ENCODE assay signal across 8 cellular contexts in genomic region chr1:153727463-153728304, GRCh38. TPM values are rescaled to one million over a fixed set of nuclear protein-coding genes. Genes with fewer than 3 reads are reported as not detected.
DNase-seq lines count a peak whose midpoint lies in the region; ATAC-seq and TF ChIP-seq lines count a peak whose summit lies in the region.

A gene with protein sequence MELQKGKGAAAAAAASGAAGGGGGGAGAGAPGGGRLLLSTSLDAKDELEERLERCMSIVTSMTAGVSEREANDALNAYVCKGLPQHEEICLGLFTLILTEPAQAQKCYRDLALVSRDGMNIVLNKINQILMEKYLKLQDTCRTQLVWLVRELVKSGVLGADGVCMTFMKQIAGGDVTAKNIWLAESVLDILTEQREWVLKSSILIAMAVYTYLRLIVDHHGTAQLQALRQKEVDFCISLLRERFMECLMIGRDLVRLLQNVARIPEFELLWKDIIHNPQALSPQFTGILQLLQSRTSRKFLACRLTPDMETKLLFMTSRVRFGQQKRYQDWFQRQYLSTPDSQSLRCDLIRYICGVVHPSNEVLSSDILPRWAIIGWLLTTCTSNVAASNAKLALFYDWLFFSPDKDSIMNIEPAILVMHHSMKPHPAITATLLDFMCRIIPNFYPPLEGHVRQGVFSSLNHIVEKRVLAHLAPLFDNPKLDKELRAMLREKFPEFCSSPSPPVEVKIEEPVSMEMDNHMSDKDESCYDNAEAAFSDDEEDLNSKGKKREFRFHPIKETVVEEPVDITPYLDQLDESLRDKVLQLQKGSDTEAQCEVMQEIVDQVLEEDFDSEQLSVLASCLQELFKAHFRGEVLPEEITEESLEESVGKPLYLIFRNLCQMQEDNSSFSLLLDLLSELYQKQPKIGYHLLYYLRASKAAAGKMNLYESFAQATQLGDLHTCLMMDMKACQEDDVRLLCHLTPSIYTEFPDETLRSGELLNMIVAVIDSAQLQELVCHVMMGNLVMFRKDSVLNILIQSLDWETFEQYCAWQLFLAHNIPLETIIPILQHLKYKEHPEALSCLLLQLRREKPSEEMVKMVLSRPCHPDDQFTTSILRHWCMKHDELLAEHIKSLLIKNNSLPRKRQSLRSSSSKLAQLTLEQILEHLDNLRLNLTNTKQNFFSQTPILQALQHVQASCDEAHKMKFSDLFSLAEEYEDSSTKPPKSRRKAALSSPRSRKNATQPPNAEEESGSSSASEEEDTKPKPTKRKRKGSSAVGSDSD (plus strand): TSS chr1:153728050. CDS start chr1:153728635, 585 bp downstream.

- TF ChIP-seq POLR2A in NB4 (IDR thresholded peaks at IDR 0.05; ENCODE audit: extremely low read depth, insufficient read length) (peak; percentile 91), gastroesophageal sphincter (IDR thresholded peaks at IDR 0.05) (peak; percentile 36 to 55)

- peak; percentile 99 for ATAC-seq in gastroesophageal sphincter

- 0% methylated on average over 5 to 15 of the region's 49 CpGs for WGBS in gastroesophageal sphincter (ENCODE audit: low coverage in 1 of 2), 2 donors

- H3K4me3 Mint-ChIP-seq in HFFc6: peak within 1 kb of the TSS; percentile 93
- peak within 1 kb of the TSS; percentile 84 for H3K4me3 Mint-ChIP-seq in activated naive CD4-positive, alpha-beta T cell treated with anti-CD3 and anti-CD28 coated beads, Interleukin-2, amount 10 ng/mL, durations not matched to agents 7 days and 5 days

- H3K9me3 ChIP-seq in SK-N-MC (ENCODE audit: low read depth, low read length) (no peaks in the 10 kb centered on the region), gastroesophageal sphincter (no peaks in the 10 kb centered on the region), neutrophil (no peaks in the 10 kb centered on the region)

- H3K27ac Mint-ChIP-seq in HFFc6: peak within 1 kb of the TSS; percentile 93
- peak within 1 kb of the TSS; percentile 93 for H3K27ac Mint-ChIP-seq in activated naive CD4-positive, alpha-beta T cell treated with anti-CD3 and anti-CD28 coated beads, Interleukin-2, amount 10 ng/mL, durations not matched to agents 7 days and 5 days

- TF ChIP-seq EP300 in gastroesophageal sphincter (IDR thresholded peaks at IDR 0.05): no peak

- CTCF ChIA-PET in activated naive CD4-positive, alpha-beta T cell treated with anti-CD3 and anti-CD28 coated beads, Interleukin-2, amount 10 ng/mL, durations not matched to agents 7 days and 5 days (lab: Charles Lee): interaction anchor here (2.1 kb wide), 1 partner anchor 51 kb away, joined by 10 read pairs; no protein-coding TSS in a partner anchor

- H3K4me3 ChIP-seq in NB4 (ENCODE audit: low read depth, low read length) (peak within 1 kb of the TSS; percentile 75), SK-N-MC (peak within 1 kb of the TSS; percentile 98), gastroesophageal sphincter (peak within 1 kb of the TSS; percentile 84 to 92), neutrophil (ENCODE audit: low read depth in 1 of 2, low read length in 1 of 2) (peak within 1 kb of the TSS; percentile 90 to 98)

- peaks cover 3% of the 10 kb centered on the region for H3K27me3 Mint-ChIP-seq in HFFc6 (ENCODE audit: insufficient read depth)
- peaks cover 4% of the 10 kb centered on the region for H3K27me3 Mint-ChIP-seq in activated naive CD4-positive, alpha-beta T cell treated with anti-CD3 and anti-CD28 coated beads, Interleukin-2, amount 10 ng/mL, durations not matched to agents 7 days and 5 days

- peaks cover 16% of the 10 kb centered on the region for H3K36me3 Mint-ChIP-seq in HFFc6 (ENCODE audit: low read depth)
- H3K36me3 Mint-ChIP-seq in activated naive CD4-positive, alpha-beta T cell treated with anti-CD3 and anti-CD28 coated beads, Interleukin-2, amount 10 ng/mL, durations not matched to agents 7 days and 5 days: peaks cover 21% of the 10 kb centered on the region

- peaks cover 0 to 37% (median 8%) of the 10 kb centered on the region in 3 donors for H3K4me1 ChIP-seq in gastroesophageal sphincter
- H3K4me1 ChIP-seq in neutrophil (ENCODE audit: control insufficient read depth in 1 of 2, insufficient read depth in 1 of 2, low read depth in 1 of 2, low read length in 1 of 2): peaks cover 27 to 28% of the 10 kb centered on the region in 2 experiments

- peak within 1 kb of the TSS; percentile 98 for H3K9ac ChIP-seq in SK-N-MC (ENCODE audit: insufficient read length)

- H3K4me1 Mint-ChIP-seq in HFFc6 (ENCODE audit: low read depth): peaks cover 27% of the 10 kb centered on the region
- H3K4me1 Mint-ChIP-seq in activated naive CD4-positive, alpha-beta T cell treated with anti-CD3 and anti-CD28 coated beads, Interleukin-2, amount 10 ng/mL, durations not matched to agents 7 days and 5 days: peaks cover 37% of the 10 kb centered on the region

- H3K36me3 ChIP-seq in SK-N-MC (ENCODE audit: insufficient read depth, low read length) (no peaks in the 10 kb centered on the region; the same call in 1 of the 2 replicates), gastroesophageal sphincter (no peaks in the 10 kb centered on the region), neutrophil (no peaks in the 10 kb centered on the region)

- H3K9me3 Mint-ChIP-seq in HFFc6: no peaks in the 10 kb centered on the region
- H3K9me3 Mint-ChIP-seq in activated naive CD4-positive, alpha-beta T cell treated with anti-CD3 and anti-CD28 coated beads, Interleukin-2, amount 10 ng/mL, durations not matched to agents 7 days and 5 days: no peaks in the 10 kb centered on the region

- TF ChIP-seq CTCF in HFFc6 (IDR thresholded peaks at IDR 0.05) (peak; percentile 46), NB4 (IDR thresholded peaks at IDR 0.05; ENCODE audit: low read depth, low read length) (peak; percentile 18), gastroesophageal sphincter (IDR thresholded peaks at IDR 0.05) (peak in 1 of 4 experiments; percentile 4), neutrophil (IDR thresholded peaks at IDR 0.05) (peak; percentile 37)

- DNase-seq in GM04504 (ENCODE audit: low read depth) (peak; percentile 100), HFFc6 (peak; percentile 100), NB4 (ENCODE audit: low read depth) (peak; percentile 100), SK-N-MC (ENCODE audit: low read depth, low spot score) (peak; percentile 99), substantia nigra (lab: John Stamatoyannopoulos, UW) (peak; percentile 82 to 100 (median 99))
- DNase-seq in activated naive CD4-positive, alpha-beta T cell treated with anti-CD3 and anti-CD28 coated beads, Interleukin-2, amount 10 ng/mL, durations not matched to agents 7 days and 5 days: peak; percentile 100

- H3K27ac ChIP-seq in SK-N-MC (peak within 1 kb of the TSS; percentile 88), gastroesophageal sphincter (peak within 1 kb of the TSS; percentile 91 to 98 (median 98)), neutrophil (peak within 1 kb of the TSS; percentile 95), substantia nigra (ENCODE audit: low read depth, low read length, poor library complexity, severe bottlenecking) (peak within 1 kb of the TSS; percentile 97)

- no peaks in the 10 kb centered on the region for H3K27me3 ChIP-seq in gastroesophageal sphincter
- no peaks in the 10 kb centered on the region for H3K27me3 ChIP-seq in neutrophil

RNA-seq across cellular contexts. Expression of the gene that starts here (rescaled TPM):
- 10 to 100 TPM; 33.6 to 43.8 (median 36.4) TPM for total RNA-seq in HFFc6 (2021; fragmentation: NEBNext Ultra II Directional; extraction: Animal tissue kit (Norgen Biotek cat#: 25700))
- 10 to 100 TPM; 31.4 to 55.3 (median 43.5) TPM for total RNA-seq in gastroesophageal sphincter

Comparison
In these comparisons a context has a peak if more than half of its experiments do, and no peak if none do; other contexts are left out.
1. Peak in every context shown above with its lines: DNase-seq, ATAC-seq, H3K4me3 ChIP-seq and H3K27ac ChIP-seq.